Comparison of ENCODE assay signal across 10 cellular contexts in the genomic region with DNA sequence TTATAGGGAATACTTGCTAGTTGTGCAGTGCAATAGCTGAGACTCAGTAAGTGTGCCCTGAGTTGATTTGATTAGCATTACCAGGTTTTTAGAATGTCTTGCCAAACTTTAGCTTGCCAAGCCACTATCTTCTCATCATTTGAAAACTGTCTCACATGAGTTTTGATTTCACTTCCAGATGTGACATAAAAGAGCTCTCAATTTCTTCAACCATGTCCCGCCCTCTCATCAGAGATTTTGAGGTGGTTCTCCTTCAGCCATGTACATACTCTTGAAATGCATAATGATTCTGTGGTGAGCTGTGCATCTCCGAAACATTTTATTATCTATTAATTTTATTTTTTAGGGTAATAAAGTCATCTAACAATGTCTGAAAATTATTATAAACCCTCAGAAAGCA.
"Had no signal": no experiment of that assay in that cellular context is flagged by ENCODE, and none has a peak within 500 bp of the region (broad histone marks: within the 10 kb centered on the region; RNA-seq: fewer than 3 reads in every experiment).

No MANE protein-coding gene starts in this region.

- FAIRE-seq: H1, H54, HepG2 had no signal

- H2AFZ ChIP-seq: GM23338 had no signal

- H3K4me3 ChIP-seq: GM23338 had no signal

- ATAC-seq: GM23338, HepG2 had no signal

- H3K27ac ChIP-seq: HL-60, KMS-11 had no signal

- H3K9ac ChIP-seq: KMS-11 had no signal

- DNase-seq: H9, HCEC 1CT, Karpas-422, KBM-7 had no signal

- H3K4me2 ChIP-seq: GM23338, KMS-11 had no signal
